In genomic region chr21:36966846-36967657, GRCh38 we compare ENCODE assay signal across 7 cellular contexts. TPM values are rescaled to one million over a fixed set of nuclear protein-coding genes. Genes with fewer than 3 reads are reported as not detected.
DNase-seq lines count a peak whose midpoint lies in the region; ATAC-seq, FAIRE-seq and TF ChIP-seq lines count a peak whose summit lies in the region.

No MANE protein-coding gene starts in this region.

- no peak overlapping the region for H2BK5ac ChIP-seq in H9 (ENCODE audit: insufficient read length, low read length)

- no peak overlapping the region for H3K56ac ChIP-seq in H9 (ENCODE audit: insufficient read length, low read depth, low read length)

- DNase-seq in H9 = no peak
- peak; percentile 46 for DNase-seq in NCI-H2227 treated with DMSO at 0.1 percent for 48 hours (lab: John Stamatoyannopoulos, UW)
- DNase-seq in chondrocyte (ENCODE audit: low spot score) = no peak
- no peak for DNase-seq in mucosa of descending colon
- DNase-seq in D721Med (ENCODE audit: insufficient read length, low spot score) = no peak
- DNase-seq in cortex of kidney (lab: John Stamatoyannopoulos, UW) = no peak

- no peak overlapping the region for H3K9ac ChIP-seq in H9 (ENCODE audit: extremely low read depth, insufficient read length, low read length)

- no peak overlapping the region for H4K91ac ChIP-seq in H9 (ENCODE audit: insufficient read length, low read depth, low read length)

- no peak for FAIRE-seq in D721Med (lab: Jason Lieb, UNC)

- intact Hi-C loops in mucosa of descending colon (cut with DNase I, micrococcal nuclease) = no loop called here

- H3K27me3 Mint-ChIP-seq in H9 (ENCODE audit: low read depth) (no peaks in the 10 kb centered on the region), chondrocyte (ENCODE audit: low read depth) (no peaks in the 10 kb centered on the region)

- H3K23ac ChIP-seq in H9 (ENCODE audit: insufficient read length, low read depth, low read length) = no peak overlapping the region

- no peaks in the 10 kb centered on the region for H3K79me2 ChIP-seq in H9 (ENCODE audit: insufficient read depth, low read length)

- no peaks in the 10 kb centered on the region for H3K9me3 Mint-ChIP-seq in H9
- H3K9me3 Mint-ChIP-seq in chondrocyte (ENCODE audit: low read depth) = no peaks in the 10 kb centered on the region

- H3K4me1 Mint-ChIP-seq in H9 (peaks cover 15 to 17% of the 10 kb centered on the region in 2 experiments), chondrocyte (ENCODE audit: low read depth) (peaks cover 21% of the 10 kb centered on the region)

- peaks cover 3% of the 10 kb centered on the region for H3K23me2 ChIP-seq in H9 (ENCODE audit: insufficient read length, low read depth, low read length, poor library complexity, severe bottlenecking)

- no peak overlapping the region for H3K4ac ChIP-seq in H9 (ENCODE audit: low read depth, low read length)

- no peaks in the 10 kb centered on the region for H3K79me1 ChIP-seq in H9 (ENCODE audit: insufficient read depth, low read depth, low read length, poor library complexity, severe bottlenecking)

- no peaks in the 10 kb centered on the region for H3K4me1 ChIP-seq in H9 (ENCODE audit: insufficient read depth, low read length)
- H3K4me1 ChIP-seq in mucosa of descending colon (ENCODE audit: low read depth) = peaks cover 8% of the 10 kb centered on the region

- H3K14ac ChIP-seq in H9 (ENCODE audit: insufficient read depth, low read length) = peak overlapping the region; percentile 62; the same call in 1 of the 2 replicates

- H4K8ac ChIP-seq in H9 (replicated peaks; ENCODE audit: insufficient read length, low read depth, low read length) = no peak overlapping the region

- no peak overlapping the region for H2BK120ac ChIP-seq in H9 (ENCODE audit: low read depth, low read length, poor library complexity, severe bottlenecking)

- no peaks in the 10 kb centered on the region for H3K27me3 ChIP-seq in H9 (ENCODE audit: insufficient read depth, low read length)

- no peak overlapping the region for H2BK12ac ChIP-seq in H9 (ENCODE audit: insufficient read length, low read depth, low read length)

- no peak overlapping the region for H2AFZ ChIP-seq in H9 (ENCODE audit: low read length)

- peak; percentile 35 for TF ChIP-seq POLR2A in GM15510 (IDR thresholded peaks at IDR 0.05; ENCODE audit: borderline replicate concordance, extremely low read depth, insufficient read length)

- no peak overlapping the region for H2AK5ac ChIP-seq in H9 (ENCODE audit: insufficient read length, low read length)

- H3K36me3 ChIP-seq in mucosa of descending colon (ENCODE audit: low read depth) = no peaks in the 10 kb centered on the region

- H3K4me3 Mint-ChIP-seq in H9 = peak overlapping the region; percentile 73 to 81
- peak overlapping the region; percentile 74 for H3K4me3 Mint-ChIP-seq in chondrocyte (ENCODE audit: unreplicated experiment)

- H3K27ac Mint-ChIP-seq in H9 (no peak overlapping the region), chondrocyte (ENCODE audit: unreplicated experiment) (peak overlapping the region; percentile 53)

- no peaks in the 10 kb centered on the region for H3K9me3 ChIP-seq in H9 (ENCODE audit: control insufficient read depth, low read depth, low read length)
- no peaks in the 10 kb centered on the region for H3K9me3 ChIP-seq in mucosa of descending colon

- no CpG with 5 or more reads among the region's 30 CpGs for WGBS in H9 (ENCODE audit: extremely low coverage, insufficient read length, low lambda C conversion rate)

- peak; percentile 18 for ATAC-seq in mucosa of descending colon

- peak overlapping the region; percentile 39 for H3K18ac ChIP-seq in H9 (ENCODE audit: insufficient read length, low read depth, low read length)

- H3K36me3 Mint-ChIP-seq in H9 (ENCODE audit: insufficient read depth in 1 of 3, low read depth in 3 of 3) (peaks cover 0 to 7% (median 4%) of the 10 kb centered on the region in 3 experiments; a peak in 4 of 7 replicates), chondrocyte (ENCODE audit: low read depth) (no peaks in the 10 kb centered on the region)

- no peak overlapping the region for H2BK15ac ChIP-seq in H9 (ENCODE audit: low read depth, low read length)

- no peak overlapping the region for H3T11ph ChIP-seq in H9 (ENCODE audit: low read length)

- no peaks in the 10 kb centered on the region for H4K20me1 ChIP-seq in H9 (ENCODE audit: control insufficient read depth, insufficient read depth, insufficient read length)

- H3K4me3 ChIP-seq in mucosa of descending colon = peak overlapping the region; percentile 11

- no peak overlapping the region for H4K5ac ChIP-seq in H9 (ENCODE audit: insufficient read length, low read depth, low read length)

- no peak overlapping the region for H2BK20ac ChIP-seq in H9 (ENCODE audit: low read depth, low read length, poor library complexity, severe bottlenecking)

- peak overlapping the region; percentile 20 for H3K4me2 ChIP-seq in H9 (ENCODE audit: insufficient read depth, insufficient read length, low read length)

- no peak overlapping the region for H3K27ac ChIP-seq in H9 (ENCODE audit: insufficient read length, low read depth, low read length)

- TF ChIP-seq CTCF in H9 (conservative IDR thresholded peaks at IDR 0.05) (no peak), chondrocyte (IDR thresholded peaks at IDR 0.05) (no peak), mucosa of descending colon (IDR thresholded peaks at IDR 0.05) (no peak), D721Med (IDR thresholded peaks at IDR 0.05; ENCODE audit: insufficient read depth, missing control alignments) (no peak)

RNA-seq across cellular contexts. Expression of gene HLCS, which starts 0.6 kb away (rescaled TPM):
- total RNA-seq in H9 (2021) (12.7 and 14.1 TPM in 2 replicates), chondrocyte (27.0 to 32.9 TPM (median 30.4 TPM) in 3 replicates), mucosa of descending colon (10 to 100 TPM; 13.3 to 16.7 (median 14.9) TPM)

RNA-seq across cellular contexts. Expression of gene RIPPLY3, which starts 39.5 kb away (rescaled TPM):
- total RNA-seq in H9 (2021) = 1.7 and 1.9 TPM in 2 replicates
- total RNA-seq in chondrocyte = 0.21 to 0.37 TPM in 2 of 3 replicates, not detected in the other
- not detected for total RNA-seq in mucosa of descending colon
